ENCODE assay signal across 1 cellular context in genomic region chr3:170869645-170870593, GRCh38.
TF ChIP-seq lines count a peak whose summit lies in the region.

TSS of gene RPL22L1 (minus strand) at chr3:170870195. CDS start at chr3:170870167, 28 bp downstream.

TF ChIP-seq in GM12878, 131 proteins besides CTCF, POLR2A, EP300 and RAD21 (continued from another document):
- TF ChIP-seq RELB (IDR thresholded peaks at IDR 0.05; ENCODE audit: low read depth) = peak; percentile 87
- TF ChIP-seq JUNB (IDR thresholded peaks at IDR 0.05) = no peak
- TF ChIP-seq MYB (IDR thresholded peaks at IDR 0.05; ENCODE audit: borderline replicate concordance, low read depth, low read length) = no peak
- no peak for TF ChIP-seq EZH2 (IDR thresholded peaks at IDR 0.05; ENCODE audit: borderline replicate concordance, control insufficient read depth, low read depth, low read length)
- TF ChIP-seq RBBP5 (conservative IDR thresholded peaks at IDR 0.05) = no peak
- TF ChIP-seq SPI1 (IDR thresholded peaks at IDR 0.05; ENCODE audit: borderline replicate concordance, insufficient read depth, low read depth, low read length) = peak; percentile 52; the same call in 1 of the 2 replicates
- TF ChIP-seq SUZ12 (IDR thresholded peaks at IDR 0.05; ENCODE audit: unreplicated experiment) = no peak
- no peak for TF ChIP-seq HDAC6 (IDR thresholded peaks at IDR 0.05; ENCODE audit: unreplicated experiment)
- no peak for TF ChIP-seq SUPT20H (IDR thresholded peaks at IDR 0.05; ENCODE audit: borderline replicate concordance, control insufficient read depth, low read depth, low read length)
- TF ChIP-seq RB1 (IDR thresholded peaks at IDR 0.05; ENCODE audit: borderline replicate concordance) = no peak; the same call in 1 of the 2 replicates
- TF ChIP-seq ATF3 (IDR thresholded peaks at IDR 0.05; ENCODE audit: borderline replicate concordance, extremely low read depth, low read depth, low read length) = no peak
